ENCODE assay signal across 1 cellular context in the genomic region with DNA sequence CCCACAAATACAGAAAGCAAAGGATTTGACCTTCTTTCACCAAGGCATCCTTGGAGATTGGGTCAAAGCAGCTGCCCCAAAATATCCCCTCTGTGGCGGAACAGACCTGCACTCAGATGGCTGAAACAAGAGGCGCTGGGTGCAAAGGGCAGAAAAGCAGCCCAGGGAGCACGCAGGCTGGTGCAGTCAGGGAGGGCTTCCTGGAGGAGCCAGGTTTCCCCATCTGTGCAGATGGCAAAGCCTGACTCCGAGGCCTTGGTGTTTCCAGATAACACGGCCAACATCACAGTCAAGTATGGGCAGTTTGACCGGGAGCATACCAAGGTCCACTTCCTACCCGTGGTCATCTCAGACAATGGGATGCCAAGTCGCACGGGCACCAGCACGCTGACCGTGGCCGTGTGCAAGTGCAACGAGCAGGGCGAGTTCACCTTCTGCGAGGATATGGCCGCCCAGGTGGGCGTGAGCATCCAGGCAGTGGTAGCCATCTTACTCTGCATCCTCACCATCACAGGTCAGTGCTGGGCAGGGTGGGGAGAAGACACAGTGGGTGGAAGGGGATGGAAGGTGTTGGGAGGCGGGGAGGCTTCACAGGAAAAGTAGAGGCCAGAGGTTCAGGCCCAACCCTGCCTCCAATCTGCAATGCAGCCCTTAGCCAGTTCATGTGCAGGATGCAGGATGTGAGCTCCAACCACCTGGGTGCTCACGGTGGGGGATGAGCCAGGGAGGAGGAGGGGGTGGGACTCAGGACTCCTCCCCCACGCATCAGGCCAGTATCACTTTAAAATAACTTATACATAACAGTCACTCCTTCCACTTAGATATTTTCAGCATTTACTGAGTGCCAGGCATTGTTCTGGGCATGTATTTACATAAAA.
TF ChIP-seq lines count a peak whose summit lies in the region.

No MANE protein-coding gene starts in this region.

TF ChIP-seq in GM23338, 12 proteins besides CTCF, POLR2A, EP300 and RAD21 (continued from another document):
- TF ChIP-seq, protein P1, sequence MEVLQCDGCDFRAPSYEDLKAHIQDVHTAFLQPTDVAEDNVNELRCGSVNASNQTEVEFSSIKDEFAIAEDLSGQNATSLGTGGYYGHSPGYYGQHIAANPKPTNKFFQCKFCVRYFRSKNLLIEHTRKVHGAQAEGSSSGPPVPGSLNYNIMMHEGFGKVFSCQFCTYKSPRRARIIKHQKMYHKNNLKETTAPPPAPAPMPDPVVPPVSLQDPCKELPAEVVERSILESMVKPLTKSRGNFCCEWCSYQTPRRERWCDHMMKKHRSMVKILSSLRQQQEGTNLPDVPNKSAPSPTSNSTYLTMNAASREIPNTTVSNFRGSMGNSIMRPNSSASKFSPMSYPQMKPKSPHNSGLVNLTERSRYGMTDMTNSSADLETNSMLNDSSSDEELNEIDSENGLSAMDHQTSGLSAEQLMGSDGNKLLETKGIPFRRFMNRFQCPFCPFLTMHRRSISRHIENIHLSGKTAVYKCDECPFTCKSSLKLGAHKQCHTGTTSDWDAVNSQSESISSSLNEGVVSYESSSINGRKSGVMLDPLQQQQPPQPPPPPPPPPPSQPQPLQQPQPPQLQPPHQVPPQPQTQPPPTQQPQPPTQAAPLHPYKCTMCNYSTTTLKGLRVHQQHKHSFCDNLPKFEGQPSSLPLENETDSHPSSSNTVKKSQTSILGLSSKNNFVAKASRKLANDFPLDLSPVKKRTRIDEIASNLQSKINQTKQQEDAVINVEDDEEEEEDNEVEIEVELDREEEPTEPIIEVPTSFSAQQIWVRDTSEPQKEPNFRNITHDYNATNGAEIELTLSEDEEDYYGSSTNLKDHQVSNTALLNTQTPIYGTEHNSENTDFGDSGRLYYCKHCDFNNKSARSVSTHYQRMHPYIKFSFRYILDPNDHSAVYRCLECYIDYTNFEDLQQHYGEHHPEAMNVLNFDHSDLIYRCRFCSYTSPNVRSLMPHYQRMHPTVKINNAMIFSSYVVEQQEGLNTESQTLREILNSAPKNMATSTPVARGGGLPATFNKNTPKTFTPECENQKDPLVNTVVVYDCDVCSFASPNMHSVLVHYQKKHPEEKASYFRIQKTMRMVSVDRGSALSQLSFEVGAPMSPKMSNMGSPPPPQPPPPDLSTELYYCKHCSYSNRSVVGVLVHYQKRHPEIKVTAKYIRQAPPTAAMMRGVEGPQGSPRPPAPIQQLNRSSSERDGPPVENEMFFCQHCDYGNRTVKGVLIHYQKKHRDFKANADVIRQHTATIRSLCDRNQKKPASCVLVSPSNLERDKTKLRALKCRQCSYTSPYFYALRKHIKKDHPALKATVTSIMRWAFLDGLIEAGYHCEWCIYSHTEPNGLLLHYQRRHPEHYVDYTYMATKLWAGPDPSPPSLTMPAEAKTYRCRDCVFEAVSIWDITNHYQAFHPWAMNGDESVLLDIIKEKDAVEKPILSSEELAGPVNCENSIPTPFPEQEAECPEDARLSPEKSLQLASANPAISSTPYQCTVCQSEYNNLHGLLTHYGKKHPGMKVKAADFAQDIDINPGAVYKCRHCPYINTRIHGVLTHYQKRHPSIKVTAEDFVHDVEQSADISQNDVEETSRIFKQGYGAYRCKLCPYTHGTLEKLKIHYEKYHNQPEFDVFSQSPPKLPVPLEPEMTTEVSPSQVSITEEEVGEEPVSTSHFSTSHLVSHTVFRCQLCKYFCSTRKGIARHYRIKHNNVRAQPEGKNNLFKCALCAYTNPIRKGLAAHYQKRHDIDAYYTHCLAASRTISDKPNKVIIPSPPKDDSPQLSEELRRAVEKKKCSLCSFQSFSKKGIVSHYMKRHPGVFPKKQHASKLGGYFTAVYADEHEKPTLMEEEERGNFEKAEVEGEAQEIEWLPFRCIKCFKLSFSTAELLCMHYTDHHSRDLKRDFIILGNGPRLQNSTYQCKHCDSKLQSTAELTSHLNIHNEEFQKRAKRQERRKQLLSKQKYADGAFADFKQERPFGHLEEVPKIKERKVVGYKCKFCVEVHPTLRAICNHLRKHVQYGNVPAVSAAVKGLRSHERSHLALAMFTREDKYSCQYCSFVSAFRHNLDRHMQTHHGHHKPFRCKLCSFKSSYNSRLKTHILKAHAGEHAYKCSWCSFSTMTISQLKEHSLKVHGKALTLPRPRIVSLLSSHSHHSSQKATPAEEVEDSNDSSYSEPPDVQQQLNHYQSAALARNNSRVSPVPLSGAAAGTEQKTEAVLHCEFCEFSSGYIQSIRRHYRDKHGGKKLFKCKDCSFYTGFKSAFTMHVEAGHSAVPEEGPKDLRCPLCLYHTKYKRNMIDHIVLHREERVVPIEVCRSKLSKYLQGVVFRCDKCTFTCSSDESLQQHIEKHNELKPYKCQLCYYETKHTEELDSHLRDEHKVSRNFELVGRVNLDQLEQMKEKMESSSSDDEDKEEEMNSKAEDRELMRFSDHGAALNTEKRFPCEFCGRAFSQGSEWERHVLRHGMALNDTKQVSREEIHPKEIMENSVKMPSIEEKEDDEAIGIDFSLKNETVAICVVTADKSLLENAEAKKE (CRISPR knock-in tag; IDR thresholded peaks at IDR 0.05) = no peak
TF ChIP-seq in GM23338: peak in this region for 0.
